1 cellular context compared by ENCODE assay signal in genomic region chr20:34143951-34144350, GRCh38.
TF ChIP-seq lines count a peak whose summit lies in the region.

No MANE protein-coding gene starts in this region.

TF ChIP-seq in IMR-90, 13 proteins besides CTCF, POLR2A, EP300 and RAD21:
- TF ChIP-seq NFE2L2 (IDR thresholded peaks at IDR 0.05; ENCODE audit: low read depth, low read length): no peak
- TF ChIP-seq CEBPB (IDR thresholded peaks at IDR 0.05; ENCODE audit: low read depth, low read length): no peak
- no peak for TF ChIP-seq USF2 (IDR thresholded peaks at IDR 0.05; ENCODE audit: low read depth, low read length)
- no peak for TF ChIP-seq MAZ (IDR thresholded peaks at IDR 0.05; ENCODE audit: borderline replicate concordance, low read depth, low read length)
- no peak for TF ChIP-seq CHD1 (IDR thresholded peaks at IDR 0.05; ENCODE audit: low read depth, low read length)
- TF ChIP-seq RFX5 (IDR thresholded peaks at IDR 0.05; ENCODE audit: low read depth, low read length): no peak
- TF ChIP-seq BHLHE40 (IDR thresholded peaks at IDR 0.05; ENCODE audit: low read depth, low read length): no peak
